In the genomic region with DNA sequence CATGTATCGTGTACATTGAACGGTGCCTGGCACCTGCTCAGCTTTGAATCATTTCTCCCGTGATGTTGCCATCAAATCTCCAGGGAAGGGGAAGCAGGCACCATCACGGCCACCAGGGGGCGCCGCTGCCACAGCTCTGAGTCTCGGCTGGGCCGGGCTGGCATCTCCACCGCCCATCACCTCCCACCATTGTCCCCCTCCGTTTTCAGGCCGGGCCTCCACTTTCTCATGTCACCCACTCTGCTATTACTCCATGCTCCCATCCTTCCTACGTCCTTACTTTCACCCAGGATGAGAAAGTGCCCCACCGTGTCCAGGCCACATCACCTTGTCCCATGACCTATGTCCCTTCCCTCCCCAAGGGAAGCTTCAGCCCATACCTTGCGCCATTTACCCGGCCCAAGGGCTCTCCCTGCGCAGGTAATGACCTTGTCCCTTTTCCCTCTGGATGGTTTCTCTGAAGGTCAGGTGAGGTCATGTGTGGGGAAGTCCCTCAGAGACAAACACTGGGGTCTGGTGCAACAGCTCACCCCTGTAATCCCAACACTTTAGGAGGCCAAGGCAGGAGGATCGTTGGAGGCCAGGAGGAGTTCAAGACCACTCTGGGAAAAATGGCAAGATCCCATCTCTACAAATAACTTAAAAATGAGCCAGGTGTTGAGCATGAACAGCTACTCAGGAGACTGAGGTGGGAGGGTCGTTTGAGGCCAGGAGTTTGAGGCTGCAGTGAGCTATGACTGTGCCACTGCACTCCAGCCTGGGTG, we compare ENCODE assay signal across 8 cellular contexts. TPM values are rescaled to one million over a fixed set of nuclear protein-coding genes. Genes with fewer than 3 reads are reported as not detected.
DNase-seq lines count a peak whose midpoint lies in the region; ATAC-seq, FAIRE-seq and TF ChIP-seq lines count a peak whose summit lies in the region.

No MANE protein-coding gene starts in this region.

- H3K27me3 Mint-ChIP-seq in activated B cell treated with CpG ODN at 0.5 μM for 24 hours: peaks cover 20% of the 10 kb centered on the region

- TF ChIP-seq CTCF in GM13977 (IDR thresholded peaks at IDR 0.05; ENCODE audit: extremely low read depth, insufficient read depth, missing control alignments) (peak; percentile 96), activated B cell treated with CpG ODN at 0.5 μM for 24 hours (IDR thresholded peaks at IDR 0.05) (peak; percentile 58), breast epithelium (IDR thresholded peaks at IDR 0.05) (peak; percentile 69 to 88 (median 72)), keratinocyte (optimal IDR thresholded peaks at IDR 0.05 in 1 of 3, IDR thresholded peaks at IDR 0.05 in 1 of 3, conservative IDR thresholded peaks at IDR 0.05 in 1 of 3; ENCODE audit: extremely low read depth in 1 of 3, insufficient read depth in 2 of 3, low read length in 3 of 3) (peak; percentile 81 to 99 (median 96))

- no peaks in the 10 kb centered on the region for H3K36me3 Mint-ChIP-seq in activated B cell treated with CpG ODN at 0.5 μM for 24 hours (ENCODE audit: low read depth)

- H3K36me3 ChIP-seq in breast epithelium: no peaks in the 10 kb centered on the region
- H3K36me3 ChIP-seq in keratinocyte (ENCODE audit: control insufficient read depth in 2 of 2, extremely low read depth in 1 of 2, insufficient read depth in 2 of 2, low read length in 2 of 2): no peaks in the 10 kb centered on the region

- H3K9me3 Mint-ChIP-seq in activated B cell treated with CpG ODN at 0.5 μM for 24 hours: no peaks in the 10 kb centered on the region

- H2AFZ ChIP-seq in keratinocyte (ENCODE audit: control insufficient read depth, low read length): no peak overlapping the region

- peaks cover 3% of the 10 kb centered on the region for H3K4me1 Mint-ChIP-seq in activated B cell treated with CpG ODN at 0.5 μM for 24 hours

- DNase-seq in GM13977 (ENCODE audit: low spot score): peak; percentile 82
- DNase-seq in NCI-H2196 (lab: John Stamatoyannopoulos, UW; ENCODE audit: unreplicated experiment): peak; percentile 86
- peak; percentile 76 for DNase-seq in activated B cell treated with CpG ODN at 0.5 μM for 24 hours
- DNase-seq in breast epithelium (ENCODE audit: low spot score in 2 of 2): peak; percentile 71 to 83
- DNase-seq in keratinocyte (ENCODE audit: low read depth, low spot score): no peak
- DNase-seq in stimulated activated CD4-positive, alpha-beta T cell treated with anti-CD3 and anti-CD28 coated beads, Interleukin-1b, Interleukin-23, amount 100 ng/mL, for 4 hours (ENCODE audit: low read depth in 2 of 2): peak; percentile 78 to 82

- no peak overlapping the region for H3K4me3 Mint-ChIP-seq in activated B cell treated with CpG ODN at 0.5 μM for 24 hours

- no peak overlapping the region for H3K27ac Mint-ChIP-seq in activated B cell treated with CpG ODN at 0.5 μM for 24 hours

- no peak overlapping the region for H3K27ac ChIP-seq in breast epithelium
- H3K27ac ChIP-seq in keratinocyte (ENCODE audit: control insufficient read depth, insufficient read depth, low read length): no peak overlapping the region

- H3K4me1 ChIP-seq in breast epithelium (no peaks in the 10 kb centered on the region), keratinocyte (ENCODE audit: control insufficient read depth, extremely low read depth, insufficient read depth, low read length) (no peaks in the 10 kb centered on the region)

- H3K9ac ChIP-seq in keratinocyte (ENCODE audit: control insufficient read depth, extremely low read depth, insufficient read depth, low read length): no peak overlapping the region

- no peaks in the 10 kb centered on the region for H3K9me1 ChIP-seq in keratinocyte (ENCODE audit: control insufficient read depth, extremely low read depth, insufficient read depth, low read length)

- H3K27me3 ChIP-seq in breast epithelium: no peaks in the 10 kb centered on the region
- no peaks in the 10 kb centered on the region for H3K27me3 ChIP-seq in keratinocyte (ENCODE audit: control insufficient read depth, extremely low read depth, insufficient read depth, low read length)

- FAIRE-seq in keratinocyte (lab: Jason Lieb, UNC): no peak

- no peaks in the 10 kb centered on the region for H3K79me2 ChIP-seq in keratinocyte (ENCODE audit: control insufficient read depth, insufficient read depth, low read length)

- H3K4me2 ChIP-seq in keratinocyte (ENCODE audit: control insufficient read depth, extremely low read depth, insufficient read depth, low read depth, low read length): no peak overlapping the region

- POLR2A ChIA-PET in activated B cell treated with CpG ODN at 0.5 μM for 24 hours (lab: Charles Lee): interaction anchor here (1.5 kb wide), 1 partner anchor 146 kb away, joined by 10 read pairs; no protein-coding TSS in a partner anchor

- dilution Hi-C loops in keratinocyte (cut with MboI; ENCODE audit: extremely low pct_ligation_motif_present, low sequenced_read_pairs): no loop called here

- H3K4me3 ChIP-seq in breast epithelium (no peak overlapping the region), keratinocyte (ENCODE audit: control insufficient read depth in 2 of 3, extremely low read depth in 1 of 3, insufficient read depth in 2 of 3, low read depth in 1 of 3, low read length in 3 of 3) (no peak overlapping the region)

- in situ Hi-C loops in GM13977 (cut with MboI; ENCODE audit: low pct_unique_long_range_greater_than_20kb, low sequenced_read_pairs, unreplicated experiment): loop anchor here (10.0 kb wide), 1 partner anchor 143 kb away; no protein-coding TSS in a partner anchor

- peak; percentile 55 for ATAC-seq in HG03066 (IDR thresholded peaks at IDR 0.05; ENCODE audit: low read depth, unreplicated experiment)
- peak; percentile 81 for ATAC-seq in activated B cell treated with CpG ODN at 0.5 μM for 24 hours (ENCODE audit: low read depth)
- ATAC-seq in GM18520 (IDR thresholded peaks at IDR 0.05; ENCODE audit: unreplicated experiment): no peak

- no peak for TF ChIP-seq POLR2A in breast epithelium (IDR thresholded peaks at IDR 0.05)

- intact Hi-C loops in activated B cell treated with CpG ODN at 0.5 μM for 24 hours (cut with micrococcal nuclease) (loop anchor here (1.0 to 5.0 kb wide), 4 partner anchors 85 to 726 kb away; partner anchors contain the start of gene LMTK2), breast epithelium (cut with DNase I; ENCODE audit: low total_unique reads) (loop anchor here (10.0 kb wide), 1 partner anchor 143 kb away; no protein-coding TSS in a partner anchor)

- CTCF ChIA-PET in activated B cell treated with CpG ODN at 0.5 μM for 24 hours (lab: Charles Lee): interaction anchor here (0.6 to 7.4 kb wide), 15 partner anchors 8 to 409 kb away, joined by 3 to 248 read pairs (median 4); partner anchors contain the start of gene BAIAP2L1

- no peaks in the 10 kb centered on the region for H4K20me1 ChIP-seq in keratinocyte (ENCODE audit: control insufficient read depth, extremely low read depth, insufficient read depth, low read length)

- H3K9me3 ChIP-seq in breast epithelium (no peaks in the 10 kb centered on the region), keratinocyte (ENCODE audit: control insufficient read depth, low read depth, low read length) (no peaks in the 10 kb centered on the region)

RNA-seq across cellular contexts. Expression of gene OCM2, which starts 31.8 kb away (rescaled TPM):
- total RNA-seq in activated B cell treated with CpG ODN at 0.5 μM for 24 hours: not detected in 2 replicates
- not detected for total RNA-seq in breast epithelium
- not detected in 3 replicates for polyA plus RNA-seq in keratinocyte
- not detected for polyA plus RNA-seq in keratinocyte (2011; ENCODE audit: low read depth)
- polyA plus RNA-seq in keratinocyte (2011; cell fraction: cytosol; rRNA removed): not detected in 2 replicates
- polyA plus RNA-seq in keratinocyte (2011; cell fraction: nucleus; rRNA removed): not detected in 2 replicates
- not detected in 2 replicates for polyA plus RNA-seq in keratinocyte (2012; ENCODE audit: low replicate concordance)
- not detected in 3 replicates for polyA minus RNA-seq in keratinocyte
- polyA minus RNA-seq in keratinocyte (2011; cell fraction: cytosol; rRNA and poly(A)+ RNA removed): not detected
- polyA minus RNA-seq in keratinocyte (2011; cell fraction: nucleus; rRNA and poly(A)+ RNA removed): not detected in 2 replicates
